Comparison of ENCODE assay signal across 2 cellular contexts in genomic region chr19:14139944-14140343, GRCh38.
A peak's percentile ranks its signal among the peaks of the same experiment; 100 is the strongest.
TF ChIP-seq lines count a peak whose summit lies in the region.

No MANE protein-coding gene starts in this region.

TF ChIP-seq in liver, 16 proteins besides CTCF, POLR2A, EP300 and RAD21:
- peak; percentile 13 for TF ChIP-seq MAX (IDR thresholded peaks at IDR 0.05)
- peak; percentile 15 to 48 for TF ChIP-seq RXRA (IDR thresholded peaks at IDR 0.05)
- peak; percentile 21 for TF ChIP-seq SP1 (IDR thresholded peaks at IDR 0.05)
- no peak for TF ChIP-seq TAF1 (conservative IDR thresholded peaks at IDR 0.05)
- no peak for TF ChIP-seq FOXA2 (IDR thresholded peaks at IDR 0.05)
- peak; percentile 27 for TF ChIP-seq NR2F2 (IDR thresholded peaks at IDR 0.05)
- TF ChIP-seq GABPA (IDR thresholded peaks at IDR 0.05 in 1 of 2, conservative IDR thresholded peaks at IDR 0.05 in 1 of 2) = no peak
- TF ChIP-seq FOXA1 (IDR thresholded peaks at IDR 0.05) = no peak
- no peak for TF ChIP-seq EGR1 (IDR thresholded peaks at IDR 0.05; ENCODE audit: low read depth in 2 of 2)
- no peak for TF ChIP-seq REST (IDR thresholded peaks at IDR 0.05)
- TF ChIP-seq YY1 (IDR thresholded peaks at IDR 0.05) = peak; percentile 31
- no peak for TF ChIP-seq ATF3 (IDR thresholded peaks at IDR 0.05)
- no peak for TF ChIP-seq ZBTB33 (IDR thresholded peaks at IDR 0.05)

TF ChIP-seq in HepG2, 621 proteins besides CTCF, POLR2A, EP300 and RAD21:
- TF ChIP-seq KLF13 (CRISPR knock-in tag; IDR thresholded peaks at IDR 0.05) (no peak), MEIS1 (CRISPR knock-in tag; IDR thresholded peaks at IDR 0.05; ENCODE audit: borderline replicate concordance) (no peak), DPF2 (CRISPR knock-in tag; IDR thresholded peaks at IDR 0.05; ENCODE audit: borderline replicate concordance, low read depth) (no peak), ZNF281 (CRISPR knock-in tag; IDR thresholded peaks at IDR 0.05; ENCODE audit: borderline replicate concordance) (no peak), MXI1 (IDR thresholded peaks at IDR 0.05; ENCODE audit: borderline replicate concordance, low read depth, low read length) (no peak), CBX5 (CRISPR knock-in tag; IDR thresholded peaks at IDR 0.05; ENCODE audit: borderline replicate concordance) (no peak), REXO4 (CRISPR knock-in tag; IDR thresholded peaks at IDR 0.05; ENCODE audit: borderline replicate concordance) (no peak), XRCC5 (optimal IDR thresholded peaks at IDR 0.05; ENCODE audit: low read length) (no peak), ZNF577 (CRISPR knock-in tag; IDR thresholded peaks at IDR 0.05; ENCODE audit: borderline replicate concordance, low read depth) (no peak), ZNF251 (CRISPR knock-in tag; IDR thresholded peaks at IDR 0.05) (no peak)
